Comparison of ENCODE assay signal across 16 cellular contexts in the genomic region with DNA sequence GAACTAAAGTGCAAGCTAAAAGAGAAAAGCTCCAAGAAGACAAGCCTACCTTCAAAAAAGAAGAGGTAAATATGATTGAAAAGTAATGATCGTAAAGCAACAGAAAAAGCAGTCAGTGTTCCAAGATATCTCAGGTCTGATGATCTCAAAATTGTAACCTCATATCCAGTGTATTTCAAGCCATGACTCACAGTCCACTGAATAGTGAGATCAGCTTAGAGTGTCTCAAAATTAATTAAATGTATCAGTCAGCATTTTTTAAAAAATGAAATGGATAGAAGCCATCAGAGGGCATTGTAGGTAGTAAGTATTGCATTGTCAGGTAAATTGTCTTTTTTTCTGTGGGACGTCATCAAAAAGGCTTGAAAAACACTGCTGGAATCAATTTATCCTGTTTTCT. TPM values are rescaled to one million over a fixed set of nuclear protein-coding genes. Genes with fewer than 3 reads are reported as not detected.
A peak's percentile ranks its signal among the peaks of the same experiment; 100 is the strongest.
DNase-seq lines count a peak whose midpoint lies in the region; ATAC-seq and TF ChIP-seq lines count a peak whose summit lies in the region.
"Had no signal": no experiment of that assay in that cellular context is flagged by ENCODE, and none has a peak within 500 bp of the region (broad histone marks: within the 10 kb centered on the region; RNA-seq: fewer than 3 reads in every experiment).

No MANE protein-coding gene starts in this region.

- H3K9me3 Mint-ChIP-seq in chondrocyte (ENCODE audit: low read depth): no peaks in the 10 kb centered on the region

- no peak for TF ChIP-seq POLR2A in thyroid gland (IDR thresholded peaks at IDR 0.05)

- H3K4me1 Mint-ChIP-seq in chondrocyte (ENCODE audit: low read depth): peaks cover 98% of the 10 kb centered on the region

- no peak overlapping the region for H3K4me3 ChIP-seq in PC-3 (ENCODE audit: low read length)
- no peak overlapping the region for H3K4me3 ChIP-seq in mesodermal cell (ENCODE audit: extremely low read depth, insufficient read depth, low read length, poor library complexity, severe bottlenecking)
- H3K4me3 ChIP-seq in thyroid gland (replicated peaks in 1 of 3): no peak overlapping the region
- H3K4me3 ChIP-seq: colonic mucosa, suprapubic skin had no signal

- no peaks in the 10 kb centered on the region for H3F3A ChIP-seq in PC-3 (ENCODE audit: low read length, unreplicated experiment)

- CTCF ChIA-PET in PC-3 (lab: Charles Lee): no interaction called here

- no peaks in the 10 kb centered on the region for H4K20me1 ChIP-seq in PC-3 (ENCODE audit: low read length)

- no peaks in the 10 kb centered on the region for H3K79me2 ChIP-seq in PC-3 (ENCODE audit: low read length)

- POLR2A ChIA-PET in PC-3 (lab: Charles Lee; ENCODE audit: unreplicated experiment): no interaction called here

- WGBS in mesodermal cell (ENCODE audit: insufficient coverage in 2 of 2), 2 experiments: 83% methylated on average over 1 of the region's 2 CpGs; no CpG with 5 or more reads in 1 of the 2 experiments
- WGBS in thyroid gland, 2 donors: 84 to 85% methylated on average over 2 of the region's 2 CpGs

- TF ChIP-seq CTCF in PC-3 (conservative IDR thresholded peaks at IDR 0.05; ENCODE audit: low read depth, low read length) (no peak), chondrocyte (IDR thresholded peaks at IDR 0.05) (no peak), thyroid gland (IDR thresholded peaks at IDR 0.05) (no peak)

- H3K4me1 ChIP-seq in PC-3 (ENCODE audit: insufficient read depth, low read length): peaks cover 6% of the 10 kb centered on the region
- H3K4me1 ChIP-seq in mesodermal cell (ENCODE audit: control insufficient read depth, insufficient read depth, low read length, poor library complexity, severe bottlenecking): peaks cover 47% of the 10 kb centered on the region
- H3K4me1 ChIP-seq in thyroid gland: peaks cover 61 to 86% of the 10 kb centered on the region in 2 donors
- H3K4me1 ChIP-seq: colonic mucosa had no signal

- H3K27me3 Mint-ChIP-seq in chondrocyte (ENCODE audit: low read depth): no peaks in the 10 kb centered on the region
- H3K27me3 Mint-ChIP-seq: activated CD4-positive, alpha-beta T cell treated with anti-CD3 and anti-CD28 coated beads, Interleukin-2, amount 10 ng/mL, durations not matched to agents 24 days and 14 days had no signal

- no peak overlapping the region for H3K9ac ChIP-seq in PC-3 (ENCODE audit: low read length)

- intact Hi-C loops in PC-3 (cut with micrococcal nuclease) (no loop called here), thyroid gland (cut with DNase I) (no loop called here)

- no TSS peak for BruUV-seq in PC-3 (replicated peaks; lab: Mats Ljungman, UMichigan)

- no peaks in the 10 kb centered on the region for H3K27me3 ChIP-seq in PC-3 (ENCODE audit: low read length)
- H3K27me3 ChIP-seq in thyroid gland: no peaks in the 10 kb centered on the region
- H3K27me3 ChIP-seq: colonic mucosa, suprapubic skin had no signal

- H3K4me3 Mint-ChIP-seq in chondrocyte (ENCODE audit: unreplicated experiment): no peak overlapping the region
- H3K4me3 Mint-ChIP-seq: activated CD4-positive, alpha-beta T cell treated with anti-CD3 and anti-CD28 coated beads, Interleukin-2, amount 10 ng/mL, durations not matched to agents 24 days and 14 days; CD14-positive monocyte; T-helper 2 cell treated with Interferon-gamma antibody and Interleukin-4, amounts not matched to agents 5 μg/mL and 100 μg/mL, for 36 hours had no signal

- DNase-seq in PC-3: no peak
- no peak for DNase-seq in chondrocyte (ENCODE audit: low spot score)
- DNase-seq in thyroid gland: no peak
- no peak for DNase-seq in mesenteric fat pad (ENCODE audit: low spot score)
- DNase-seq: activated CD4-positive, alpha-beta T cell treated with anti-CD3 and anti-CD28 coated beads, Interleukin-2, amount 10 ng/mL, durations not matched to agents 24 days and 14 days; activated T-cell treated with anti-CD3 and anti-CD28 coated beads for 4 hours; colonic mucosa; NCI-H1105; NCI-H2171 had no signal

- H3K36me3 ChIP-seq in PC-3 (ENCODE audit: low read depth, low read length): no peaks in the 10 kb centered on the region; the same call in 1 of the 2 replicates
- H3K36me3 ChIP-seq in mesodermal cell (ENCODE audit: control insufficient read depth, insufficient read depth, low read length): peaks cover 83% of the 10 kb centered on the region
- no peaks in the 10 kb centered on the region for H3K36me3 ChIP-seq in thyroid gland
- H3K36me3 ChIP-seq: colonic mucosa had no signal

- H3K9me2 ChIP-seq in PC-3 (replicated peaks; ENCODE audit: low read length): no peaks in the 10 kb centered on the region

- no peaks in the 10 kb centered on the region for H3K9me3 ChIP-seq in PC-3 (ENCODE audit: low read length)
- H3K9me3 ChIP-seq in mesodermal cell (ENCODE audit: control insufficient read depth, low read length): no peaks in the 10 kb centered on the region
- H3K9me3 ChIP-seq in thyroid gland: no peaks in the 10 kb centered on the region
- H3K9me3 ChIP-seq: colonic mucosa, suprapubic skin had no signal

- ATAC-seq in PC-3: peak; percentile 31; the same call in 1 of the 2 replicates
- no peak for ATAC-seq in HG03432 (IDR thresholded peaks at IDR 0.05; ENCODE audit: unreplicated experiment)
- ATAC-seq in GM21367 (IDR thresholded peaks at IDR 0.05; ENCODE audit: unreplicated experiment): no peak
- ATAC-seq: activated naive CD4-positive, alpha-beta T cell treated with anti-CD3 and anti-CD28 coated beads, Interleukin-2, amount 50 U/mL, for 72 hours had no signal

- peak overlapping the region; percentile 100 for H3K27ac Mint-ChIP-seq in chondrocyte (ENCODE audit: unreplicated experiment)
- H3K27ac Mint-ChIP-seq: activated CD4-positive, alpha-beta T cell treated with anti-CD3 and anti-CD28 coated beads, Interleukin-2, amount 10 ng/mL, durations not matched to agents 24 days and 14 days; activated naive CD4-positive, alpha-beta T cell treated with anti-CD3 and anti-CD28 coated beads, Interleukin-2, amount 50 U/mL, for 72 hours; CD14-positive monocyte; T-helper 2 cell treated with Interferon-gamma antibody and Interleukin-4, amounts not matched to agents 5 μg/mL and 100 μg/mL, for 36 hours had no signal

- H3K36me3 Mint-ChIP-seq in chondrocyte (ENCODE audit: low read depth): peaks cover 78% of the 10 kb centered on the region
- H3K36me3 Mint-ChIP-seq: CD14-positive monocyte had no signal

- no peak overlapping the region for H3K4me2 ChIP-seq in PC-3 (ENCODE audit: low read length)

- no peak overlapping the region for H3K27ac ChIP-seq in PC-3 (ENCODE audit: low read length)
- H3K27ac ChIP-seq in mesodermal cell (ENCODE audit: low read depth, low read length, severe bottlenecking): peak overlapping the region; percentile 24
- peak overlapping the region; percentile 87 to 89 (median 87) for H3K27ac ChIP-seq in thyroid gland
- H3K27ac ChIP-seq: colonic mucosa, suprapubic skin had no signal

- no peak overlapping the region for H2AFZ ChIP-seq in PC-3 (ENCODE audit: low read length)

RNA-seq across cellular contexts. Expression of a gene that starts 50.6 kb away (rescaled TPM):
- total RNA-seq in PC-3 (2014; rRNA removed): 1.9 and 2.5 TPM in 2 replicates
- total RNA-seq in chondrocyte: 0.30 to 0.94 TPM (median 0.69 TPM) in 3 replicates
- polyA plus RNA-seq in mesodermal cell (2013, experiment 1 of 2): 1.8 TPM
- 2.9 TPM for polyA plus RNA-seq in mesodermal cell (2013, experiment 2 of 2)
- 1 to 10 TPM; 3.6 to 5.0 (median 4.1) TPM for total RNA-seq in thyroid gland
- 2.6 TPM for total RNA-seq in mesenteric fat pad
